In the genomic region with DNA sequence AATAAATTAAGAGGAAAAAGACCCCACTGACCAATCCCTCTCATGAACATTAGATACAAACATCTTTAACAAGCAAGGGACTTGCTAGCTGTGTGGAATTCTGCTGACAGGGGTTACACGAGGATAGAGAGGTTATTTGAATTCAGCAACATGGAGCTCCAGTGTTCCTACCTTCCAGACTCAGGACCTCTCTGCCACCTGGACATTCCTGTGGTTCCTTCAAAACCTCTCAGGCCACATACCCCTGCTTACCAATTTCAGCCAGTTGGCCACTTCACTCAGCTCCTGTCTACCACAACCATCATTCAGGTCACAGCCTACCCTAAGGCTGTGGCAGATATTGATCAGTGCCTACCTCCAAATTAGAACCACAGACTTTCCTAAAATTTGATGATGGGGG, we compare ENCODE assay signal across 1 cellular context.
TF ChIP-seq lines count a peak whose summit lies in the region.

No MANE protein-coding gene starts in this region.

TF ChIP-seq in K562, 482 proteins besides CTCF, POLR2A, EP300 and RAD21 (continued from another document):
- TF ChIP-seq ZNF592 (IDR thresholded peaks at IDR 0.05): no peak
- no peak for TF ChIP-seq ZNF445 (CRISPR knock-in tag; IDR thresholded peaks at IDR 0.05; ENCODE audit: low read depth)
- no peak for TF ChIP-seq NR1H2 (CRISPR knock-in tag; IDR thresholded peaks at IDR 0.05)
- TF ChIP-seq POLR2B (IDR thresholded peaks at IDR 0.05; ENCODE audit: low read depth, partially characterized antibody): no peak
- no peak for TF ChIP-seq ZNF24 (IDR thresholded peaks at IDR 0.05)
- no peak for TF ChIP-seq NR0B1 (IDR thresholded peaks at IDR 0.05; ENCODE audit: partially characterized antibody)
- no peak for TF ChIP-seq RBM25 (IDR thresholded peaks at IDR 0.05; ENCODE audit: low read depth, low read length, severe bottlenecking)
- TF ChIP-seq POLR3A (IDR thresholded peaks at IDR 0.05; ENCODE audit: borderline replicate concordance, extremely low read depth, insufficient read depth, insufficient read length): no peak
- TF ChIP-seq GABPB2 (CRISPR knock-in tag; conservative IDR thresholded peaks at IDR 0.05): no peak
- no peak for TF ChIP-seq MED1 (CRISPR knock-in tag; IDR thresholded peaks at IDR 0.05; ENCODE audit: borderline replicate concordance)
- TF ChIP-seq SNRNP70 (optimal IDR thresholded peaks at IDR 0.05; ENCODE audit: low read depth, low read length): no peak
- TF ChIP-seq ZNF165 (CRISPR knock-in tag; IDR thresholded peaks at IDR 0.05; ENCODE audit: borderline replicate concordance): no peak
- TF ChIP-seq FOXJ3 (CRISPR knock-in tag; IDR thresholded peaks at IDR 0.05): no peak
- no peak for TF ChIP-seq ZNF583 (CRISPR knock-in tag; IDR thresholded peaks at IDR 0.05)
- no peak for TF ChIP-seq NR2C1 (IDR thresholded peaks at IDR 0.05)
- no peak for TF ChIP-seq NR2C1 (tag; IDR thresholded peaks at IDR 0.05)
